ENCODE assay signal across 11 cellular contexts in the genomic region with DNA sequence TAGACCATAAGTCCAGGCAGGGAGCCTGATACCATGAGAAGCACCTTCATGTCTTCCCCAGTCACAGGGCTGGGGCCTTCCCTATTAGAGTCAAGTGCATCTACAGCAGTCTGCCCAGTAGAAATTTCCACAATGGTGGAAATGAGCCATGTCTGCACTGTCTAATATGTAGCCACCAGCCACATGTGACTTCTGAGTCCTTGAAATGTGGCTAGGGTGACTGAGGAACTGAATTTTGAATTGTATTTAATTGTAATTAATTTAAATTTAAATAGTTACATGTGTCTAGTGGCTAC.
A peak's percentile ranks its signal among the peaks of the same experiment; 100 is the strongest.
DNase-seq lines count a peak whose midpoint lies in the region; ATAC-seq and TF ChIP-seq lines count a peak whose summit lies in the region.
"Had no signal": no experiment of that assay in that cellular context is flagged by ENCODE, and none has a peak within 500 bp of the region (broad histone marks: within the 10 kb centered on the region; RNA-seq: fewer than 3 reads in every experiment).

No MANE protein-coding gene starts in this region.

- no peaks in the 10 kb centered on the region for H3K36me3 Mint-ChIP-seq in activated CD4-positive, alpha-beta T cell treated with anti-CD3 and anti-CD28 coated beads for 36 hours (ENCODE audit: low read depth)
- no peaks in the 10 kb centered on the region for H3K36me3 Mint-ChIP-seq in T-cell

- CTCF ChIA-PET in activated CD4-positive, alpha-beta T cell treated with anti-CD3 and anti-CD28 coated beads for 36 hours (lab: Charles Lee) = interaction anchor here (0.8 to 1.9 kb wide), 5 partner anchors 10 to 338 kb away, joined by 3 to 7 read pairs (median 5); a partner anchor contains a TSS
- CTCF ChIA-PET in T-cell (lab: Charles Lee) = interaction anchor here (1.4 to 1.6 kb wide), 2 partner anchors 1063 to 1122 kb away, joined by 4 to 9 read pairs; no protein-coding TSS in a partner anchor

- intact Hi-C loops in activated CD4-positive, alpha-beta T cell treated with anti-CD3 and anti-CD28 coated beads for 36 hours (cut with DNase I, micrococcal nuclease) = loop anchor here (2.0 to 10.0 kb wide), 4 partner anchors 781 to 1241 kb away; no protein-coding TSS in a partner anchor
- intact Hi-C loops in heart right ventricle (cut with DNase I) = loop anchor here in 7 of 10 donors (2.0 to 10.0 kb wide), 7 partner anchors 207 to 1241 kb away; no protein-coding TSS in a partner anchor

- peak; percentile 6 for ATAC-seq in activated CD4-positive, alpha-beta T cell treated with anti-CD3 and anti-CD28 coated beads for 36 hours
- no peak for ATAC-seq in T-cell (replicated peaks in 1 of 4)
- ATAC-seq in heart right ventricle = no peak

- peaks cover 2% of the 10 kb centered on the region for H3K27me3 Mint-ChIP-seq in activated CD4-positive, alpha-beta T cell treated with anti-CD3 and anti-CD28 coated beads for 36 hours
- H3K27me3 Mint-ChIP-seq in T-cell = no peaks in the 10 kb centered on the region

- H3K4me3 ChIP-seq in osteoblast (ENCODE audit: insufficient read depth, low read length) = no peak overlapping the region
- H3K4me3 ChIP-seq in heart right ventricle = no peak overlapping the region
- H3K4me3 ChIP-seq: GM12878 had no signal

- H3K36me3 ChIP-seq in osteoblast (ENCODE audit: insufficient read depth, low read length) = no peaks in the 10 kb centered on the region
- H3K36me3 ChIP-seq in heart right ventricle = no peaks in the 10 kb centered on the region

- no peaks in the 10 kb centered on the region for H4K20me1 ChIP-seq in osteoblast (ENCODE audit: insufficient read depth, low read length)

- TF ChIP-seq CTCF in osteoblast (IDR thresholded peaks at IDR 0.05; ENCODE audit: extremely low read depth, low read depth, low read length) (no peak), heart right ventricle (IDR thresholded peaks at IDR 0.05) (no peak)

- H3K9me3 ChIP-seq in osteoblast (ENCODE audit: low read depth, low read length) = no peaks in the 10 kb centered on the region
- H3K9me3 ChIP-seq in heart right ventricle = no peaks in the 10 kb centered on the region

- H3K9me3 Mint-ChIP-seq in activated CD4-positive, alpha-beta T cell treated with anti-CD3 and anti-CD28 coated beads for 36 hours (ENCODE audit: low read depth) = no peaks in the 10 kb centered on the region
- H3K9me3 Mint-ChIP-seq in T-cell = no peaks in the 10 kb centered on the region

- H3K27ac Mint-ChIP-seq in activated CD4-positive, alpha-beta T cell treated with anti-CD3 and anti-CD28 coated beads for 36 hours = peak overlapping the region; percentile 89
- no peak overlapping the region for H3K27ac Mint-ChIP-seq in T-cell

- no peaks in the 10 kb centered on the region for H3K79me2 ChIP-seq in osteoblast (ENCODE audit: insufficient read depth, low read length)

- H3K27ac ChIP-seq in osteoblast (ENCODE audit: low read depth, low read length) (no peak overlapping the region), heart right ventricle (no peak overlapping the region)

- H3K4me2 ChIP-seq in osteoblast (ENCODE audit: insufficient read depth, low read length) = no peak overlapping the region

- H3K4me1 Mint-ChIP-seq in activated CD4-positive, alpha-beta T cell treated with anti-CD3 and anti-CD28 coated beads for 36 hours = peaks cover 48% of the 10 kb centered on the region
- peaks cover 12 to 23% (median 13%) of the 10 kb centered on the region in 3 donors for H3K4me1 Mint-ChIP-seq in T-cell

- peaks cover 33% of the 10 kb centered on the region for H3K4me1 ChIP-seq in osteoblast (ENCODE audit: insufficient read depth, low read length)
- H3K4me1 ChIP-seq in heart right ventricle = peaks cover 0 to 11% (median 0%) of the 10 kb centered on the region in 9 donors

- no peaks in the 10 kb centered on the region for H3K27me3 ChIP-seq in osteoblast (ENCODE audit: insufficient read depth, low read length)
- peaks cover 0 to 6% (median 3%) of the 10 kb centered on the region in 7 donors for H3K27me3 ChIP-seq in heart right ventricle

- POLR2A ChIA-PET in activated CD4-positive, alpha-beta T cell treated with anti-CD3 and anti-CD28 coated beads for 36 hours (lab: Charles Lee) = no interaction called here
- POLR2A ChIA-PET in T-cell (lab: Charles Lee) = no interaction called here

- H2AFZ ChIP-seq in osteoblast (ENCODE audit: low read length) = no peak overlapping the region

- H3K4me3 Mint-ChIP-seq in activated CD4-positive, alpha-beta T cell treated with anti-CD3 and anti-CD28 coated beads for 36 hours = no peak overlapping the region
- H3K4me3 Mint-ChIP-seq in T-cell = no peak overlapping the region

- peak; percentile 36 for DNase-seq in activated CD4-positive, alpha-beta T cell treated with anti-CD3 and anti-CD28 coated beads for 36 hours
- DNase-seq in activated CD4-positive, alpha-beta T cell treated with anti-CD3 and anti-CD28 coated beads, Interleukin-2, amount 50 U/mL, for 1 hour = no peak
- peak; percentile 18 for DNase-seq in stimulated activated CD4-positive, alpha-beta T cell treated with anti-CD3 and anti-CD28 coated beads, Interleukin-4, amount 100 ng/mL, for 24 hours
- no peak for DNase-seq in stimulated activated CD4-positive, alpha-beta T cell treated with anti-CD3 and anti-CD28 coated beads, Interleukin-2, amount 100 ng/mL, for 48 hours
- peak; percentile 14 for DNase-seq in osteoblast (ENCODE audit: insufficient read length, low spot score, missing footprints)
- DNase-seq in T-cell = no peak
- no peak for DNase-seq in heart right ventricle
- no peak for DNase-seq in 8988T
- DNase-seq: NCI-H1092, NCI-H146 had no signal

Comparison
In these comparisons a context has a peak if more than half of its experiments do, and no peak if none do; other contexts are left out.
1. DNase-seq: peak in activated CD4-positive, alpha-beta T cell treated with anti-CD3 and anti-CD28 coated beads for 36 hours (single experiment), stimulated activated CD4-positive, alpha-beta T cell treated with anti-CD3 and anti-CD28 coated beads, Interleukin-4, amount 100 ng/mL, for 24 hours (single experiment) and osteoblast (single experiment); none in activated CD4-positive, alpha-beta T cell treated with anti-CD3 and anti-CD28 coated beads, Interleukin-2, amount 50 U/mL, for 1 hour (single experiment), stimulated activated CD4-positive, alpha-beta T cell treated with anti-CD3 and anti-CD28 coated beads, Interleukin-2, amount 100 ng/mL, for 48 hours (0 of 2), T-cell (0 of 34), heart right ventricle (0 of 2) and 8988T (single experiment).